26 cellular contexts compared by ENCODE assay signal in the genomic region with DNA sequence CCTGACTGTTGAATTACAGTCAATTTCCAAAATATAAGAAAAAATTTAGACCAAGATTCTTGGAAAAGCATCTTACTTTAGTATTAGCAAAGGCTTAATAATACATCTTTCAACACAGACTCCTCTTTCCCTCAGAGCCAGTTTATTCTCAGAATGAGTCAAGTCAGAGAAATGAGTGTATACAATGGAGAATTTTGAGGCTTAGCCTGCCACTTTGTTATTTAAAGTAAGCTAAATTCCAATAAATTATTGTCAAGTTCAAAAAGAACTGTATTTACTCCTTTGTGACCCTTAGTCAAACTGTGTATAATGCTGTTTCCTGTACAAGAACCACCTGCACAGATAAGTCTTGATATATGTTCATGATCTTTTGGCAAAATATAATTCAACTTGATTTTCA.
"Had no signal": no experiment of that assay in that cellular context is flagged by ENCODE, and none has a peak within 500 bp of the region (broad histone marks: within the 10 kb centered on the region; RNA-seq: fewer than 3 reads in every experiment).

No MANE protein-coding gene starts in this region.

- ATAC-seq: mucosa of descending colon; naive thymus-derived CD4-positive, alpha-beta T cell; natural killer cell treated with Interleukin-12 subunit alpha and Interleukin-12 subunit beta and Interleukin-15 and Interleukin-18, amount 100 ng/mL, for 72 hours; pancreas; right cardiac atrium; sciatic nerve; stimulated activated effector memory CD8-positive, alpha-beta T cell treated with anti-CD3 and anti-CD28 coated beads, Interleukin-12 subunit alpha, Interleukin-12 subunit beta, amount 100 ng/mL, for 72 hours; upper lobe of right lung had no signal

- H3K4me1 Mint-ChIP-seq: naive thymus-derived CD4-positive, alpha-beta T cell; stimulated activated effector memory CD8-positive, alpha-beta T cell treated with anti-CD3 and anti-CD28 coated beads, Interleukin-12 subunit alpha, Interleukin-12 subunit beta, amount 100 ng/mL, for 72 hours had no signal

- H3K9me3 ChIP-seq: left ventricle myocardium inferior, mucosa of descending colon, pancreas, prostate gland, spleen, suprapubic skin, thoracic aorta, tibial artery, upper lobe of right lung had no signal

- DNase-seq: islet precursor cell; left ventricle myocardium inferior; midbrain; mucosa of descending colon; naive thymus-derived CD4-positive, alpha-beta T cell; nucleus accumbens; pancreas; posterior cingulate gyrus; retina; right cardiac atrium; spleen; stimulated activated CD4-positive, alpha-beta T cell treated with anti-CD3 and anti-CD28 coated beads, Interleukin-4, amount 100 ng/mL, for 24 hours; stimulated activated naive CD4-positive, alpha-beta T cell; tibial artery; trophoblast cell; upper lobe of right lung had no signal

- H3K4me3 ChIP-seq: hepatocyte, left ventricle myocardium inferior, lung, mucosa of descending colon, pancreas, prostate gland, skin epidermis, spleen, suprapubic skin, thoracic aorta, tibial artery, upper lobe of right lung had no signal

- H3K4me2 ChIP-seq: hepatocyte had no signal

- H3K4me1 ChIP-seq: left ventricle myocardium inferior, pancreas, prostate gland, spleen, suprapubic skin, tibial artery, upper lobe of right lung had no signal

- H3K9me3 Mint-ChIP-seq: stimulated activated naive CD8-positive, alpha-beta T cell treated with anti-CD3 and anti-CD28 coated beads, Interleukin-15, Interleukin-2, amounts not matched to agents 100 ng/mL and 50 ng/mL, for 24 hours had no signal

- H3K27ac ChIP-seq: hepatocyte, left ventricle myocardium inferior, pancreas, prostate gland, skin epidermis, spleen, suprapubic skin, thoracic aorta, tibial artery, upper lobe of right lung had no signal

- H3K36me3 Mint-ChIP-seq: naive thymus-derived CD4-positive, alpha-beta T cell; natural killer cell treated with Interleukin-12 subunit alpha and Interleukin-12 subunit beta and Interleukin-15 and Interleukin-18, amount 100 ng/mL, for 72 hours; stimulated activated effector memory CD8-positive, alpha-beta T cell treated with anti-CD3 and anti-CD28 coated beads, Interleukin-12 subunit alpha, Interleukin-12 subunit beta, amount 100 ng/mL, for 72 hours had no signal

- H3K27me3 ChIP-seq: hepatocyte, pancreas, spleen, suprapubic skin, tibial artery, upper lobe of right lung had no signal

- H3K36me3 ChIP-seq: left ventricle myocardium inferior, pancreas, prostate gland, spleen, suprapubic skin, thoracic aorta, tibial artery, upper lobe of right lung had no signal

- H3K27me3 Mint-ChIP-seq: natural killer cell treated with Interleukin-12 subunit alpha and Interleukin-12 subunit beta and Interleukin-15 and Interleukin-18, amount 100 ng/mL, for 72 hours had no signal

- H3K4me3 Mint-ChIP-seq: naive thymus-derived CD4-positive, alpha-beta T cell; natural killer cell treated with Interleukin-12 subunit alpha and Interleukin-12 subunit beta and Interleukin-15 and Interleukin-18, amount 100 ng/mL, for 72 hours; stimulated activated effector memory CD8-positive, alpha-beta T cell treated with anti-CD3 and anti-CD28 coated beads, Interleukin-12 subunit alpha, Interleukin-12 subunit beta, amount 100 ng/mL, for 72 hours; stimulated activated naive CD8-positive, alpha-beta T cell treated with anti-CD3 and anti-CD28 coated beads, Interleukin-15, Interleukin-2, amounts not matched to agents 100 ng/mL and 50 ng/mL, for 24 hours had no signal

- H2AFZ ChIP-seq: hepatocyte had no signal
